ENCODE assay signal across 23 cellular contexts in the genomic region with DNA sequence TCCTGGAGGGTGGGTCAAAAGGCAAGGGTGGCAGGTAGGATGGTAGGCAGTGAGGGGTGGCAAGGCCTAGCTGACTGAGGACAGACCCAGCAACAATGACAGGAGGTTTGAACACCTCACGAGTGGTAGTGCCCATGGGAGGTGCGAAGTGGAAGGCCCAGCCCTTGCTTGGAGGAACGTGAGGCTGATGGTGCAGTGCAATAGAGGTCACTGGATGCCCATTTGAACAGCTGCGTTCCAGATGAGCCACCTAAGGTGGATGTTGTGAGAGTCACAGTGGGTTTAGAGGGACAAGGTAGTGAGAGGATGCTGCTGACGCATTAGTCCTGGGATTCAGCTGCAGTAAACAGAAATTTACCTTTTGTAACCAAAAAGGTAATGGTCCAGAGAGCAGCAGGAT. TPM values are rescaled to one million over a fixed set of nuclear protein-coding genes. Genes with fewer than 3 reads are reported as not detected.
DNase-seq lines count a peak whose midpoint lies in the region; ATAC-seq, FAIRE-seq and TF ChIP-seq lines count a peak whose summit lies in the region.
"Had no signal": no experiment of that assay in that cellular context is flagged by ENCODE, and none has a peak within 500 bp of the region (broad histone marks: within the 10 kb centered on the region; RNA-seq: fewer than 3 reads in every experiment).

No MANE protein-coding gene starts in this region.

- POLR2A ChIA-PET in GM12878 (lab: Charles Lee), result no interaction called here

- peaks cover 16 to 48% of the 10 kb centered on the region in 2 experiments for H3K36me3 ChIP-seq in GM12878 (ENCODE audit: control insufficient read depth in 2 of 2, insufficient read depth in 2 of 2, low read length in 1 of 2)

- peak; percentile 54 for DNase-seq in activated effector memory CD4-positive, alpha-beta T cell treated with anti-CD3 and anti-CD28 coated beads, Interleukin-2, amount 50 U/mL, for 16 hours
- DNase-seq in activated effector memory CD4-positive, alpha-beta T cell treated with Interleukin-2 at 50 U/mL for 16 hours, result no peak
- no peak for DNase-seq in GM12878 (ENCODE audit: low read depth, low spot score)
- DNase-seq in coronary artery (ENCODE audit: low spot score), result peak; percentile 26
- no peak for DNase-seq in stimulated activated CD4-positive, alpha-beta T cell treated with anti-CD3 and anti-CD28 coated beads, Interleukin-4, amount 100 ng/mL, for 4 hours
- DNase-seq: C1 segment of cervical spinal cord; Calu3; CD4-positive, alpha-beta memory T cell; COR-L47; DMS53; DMS79 treated with DMSO at 0.1 percent for 48 hours; GF-D8; GM23248; H7; HCEC 1CT had no signal

- H3K27ac ChIP-seq in GM12878 (ENCODE audit: control insufficient read depth, insufficient read depth) (no peak overlapping the region), coronary artery (no peak overlapping the region)
- H3K27ac ChIP-seq: GM23248 had no signal

- H2AFZ ChIP-seq in GM12878 (ENCODE audit: control insufficient read depth, low read depth, low read length), result no peak overlapping the region
- H2AFZ ChIP-seq: GM23248 had no signal

- no peak for ATAC-seq in GM12878
- no peak for ATAC-seq in GM21737 (IDR thresholded peaks at IDR 0.05; ENCODE audit: unreplicated experiment)

- H3K27me3 ChIP-seq in GM12878 (replicated peaks in 1 of 2; ENCODE audit: control insufficient read depth in 2 of 2, insufficient read depth in 2 of 2, low read length in 1 of 2), result no peaks in the 10 kb centered on the region

- intact Hi-C loops in GM12878 (cut with micrococcal nuclease; ENCODE audit: unreplicated experiment), result no loop called here

- H3K79me2 ChIP-seq in GM12878 (ENCODE audit: control insufficient read depth, insufficient read depth, low read length), result no peaks in the 10 kb centered on the region

- FAIRE-seq in GM12878 (lab: Jason Lieb, UNC), result no peak
- FAIRE-seq: GM12892, H1 had no signal

- CTCF ChIA-PET in GM12878 (lab: Yijun Ruan, JAX), result no interaction called here

- in situ Hi-C loops in GM12878 (cut with MboI), result no loop called here

- no TSS peak for BruUV-seq in GM12878 (replicated peaks; lab: Mats Ljungman, UMichigan)

- peak; percentile 42; the same call in 1 of the 2 replicates for TF ChIP-seq POLR2A in GM12878 (IDR thresholded peaks at IDR 0.05; ENCODE audit: low read depth, low read length)

- no peak for TF ChIP-seq EP300 in GM12878 (IDR thresholded peaks at IDR 0.05; ENCODE audit: borderline replicate concordance in 1 of 2, control insufficient read depth in 1 of 2, low read depth in 2 of 2, low read length in 2 of 2)

- WGBS in GM12878 (ENCODE audit: insufficient coverage, insufficient replicate concordance, low lambda C conversion rate, missing lambda C conversion rate), result 100% methylated on average over 5 of the region's 5 CpGs

- H4K20me1 ChIP-seq in GM12878 (ENCODE audit: control insufficient read depth, insufficient read depth), result no peaks in the 10 kb centered on the region

- TF ChIP-seq CTCF in GM12878 (IDR thresholded peaks at IDR 0.05 in 2 of 3, conservative IDR thresholded peaks at IDR 0.05 in 1 of 3; ENCODE audit: control insufficient read depth in 2 of 3, extremely low read depth in 1 of 3, insufficient read depth in 1 of 3, low read depth in 3 of 3, low read length in 3 of 3) (no peak), coronary artery (IDR thresholded peaks at IDR 0.05) (no peak)

- no peak overlapping the region for H3K4me3 ChIP-seq in GM12878
- no peak overlapping the region for H3K4me3 ChIP-seq in coronary artery
- H3K4me3 ChIP-seq: GM23248 had no signal

- SMC1A ChIA-PET in GM12878 (lab: Charles Lee; ENCODE audit: uncharacterized antibody, unreplicated experiment), result no interaction called here

- H3K4me2 ChIP-seq in GM12878 (ENCODE audit: control insufficient read depth, insufficient read depth), result no peak overlapping the region

- no peaks in the 10 kb centered on the region for H3K9me3 ChIP-seq in GM12878 (replicated peaks; ENCODE audit: control insufficient read depth, insufficient read depth, low read length)

- H3K9ac ChIP-seq in GM12878 (ENCODE audit: control insufficient read depth, insufficient read depth, low read length), result no peak overlapping the region
- H3K9ac ChIP-seq: GM23248 had no signal

- TF ChIP-seq RAD21 in GM12878 (IDR thresholded peaks at IDR 0.05; ENCODE audit: insufficient read depth, low read depth, low read length), result no peak

- H3K4me1 ChIP-seq in GM12878 (ENCODE audit: control insufficient read depth, insufficient read depth, low read length), result no peaks in the 10 kb centered on the region

- RAD21 ChIA-PET in GM12878 (lab: Charles Lee; ENCODE audit: unreplicated experiment), result no interaction called here

TF ChIP-seq in GM12878, 131 proteins besides CTCF, POLR2A, EP300 and RAD21 (continues in another document):
- no peak for TF ChIP-seq RUNX3 (IDR thresholded peaks at IDR 0.05; ENCODE audit: low read length)

RNA-seq across cellular contexts. Expression of a gene that starts 15.6 kb away (rescaled TPM):
- 0.48 TPM in 1 of 2 replicates, not detected in the other for total RNA-seq in GM12878 (2013; cell fraction: nucleolus; rRNA removed)
- not detected in 2 replicates for total RNA-seq in GM12878 (2014; rRNA removed)
- not detected in 2 replicates for total RNA-seq in GM12878 (2014; rRNA removed; fragmentation: Illumina TruSeq; extraction: Trizol)
- total RNA-seq in GM12878 (2021), result not detected in 2 replicates
- polyA plus RNA-seq in GM12878 (2011; ENCODE audit: low read depth), result not detected
- 0.06 and 0.07 TPM in 2 replicates for polyA plus RNA-seq in GM12878 (2011; rRNA removed)
- polyA plus RNA-seq in GM12878 (2011; cell fraction: cytosol; rRNA removed), result 0.03 TPM in 1 of 2 replicates, not detected in the other
- 0.38 and 1.1 TPM in 2 replicates for polyA plus RNA-seq in GM12878 (2011; cell fraction: nucleus; rRNA removed)
- 0.28 and 0.65 TPM in 2 replicates for polyA plus RNA-seq in GM12878 (2012)
- polyA plus RNA-seq in GM12878 (2014; fragmentation: Illumina TruSeq; extraction: Trizol), result not detected in 2 replicates
- not detected for polyA plus RNA-seq in GM12878 (2014; fragmentation: Nextera tagmentation; extraction: Ambion mirVana)
- polyA plus RNA-seq in GM12878 (2014; rRNA removed), result not detected in 2 replicates
- polyA plus RNA-seq in GM12878 (2016; fragmentation: Nextera tagmentation; extraction: Ambion mirVana), result not detected
- polyA minus RNA-seq in GM12878 (2011; rRNA and poly(A)+ RNA removed), result not detected in 2 replicates
- polyA minus RNA-seq in GM12878 (2011; cell fraction: cytosol; rRNA and poly(A)+ RNA removed), result not detected in 2 replicates
- 0.36 TPM in 1 of 2 replicates, not detected in the other for polyA minus RNA-seq in GM12878 (2011; cell fraction: nucleus; rRNA and poly(A)+ RNA removed)
- total RNA-seq: A673; CD4-positive, alpha-beta memory T cell; G401 had no signal
- polyA plus RNA-seq: CD4-positive, alpha-beta memory T cell had no signal

RNA-seq across cellular contexts. Expression of a gene that starts 34.0 kb away (rescaled TPM):
- total RNA-seq in GM12878 (2013; cell fraction: nucleolus; rRNA removed), result 0.48 TPM in 1 of 2 replicates, not detected in the other
- not detected in 2 replicates for total RNA-seq in GM12878 (2014; rRNA removed)
- total RNA-seq in GM12878 (2014; rRNA removed; fragmentation: Illumina TruSeq; extraction: Trizol), result not detected in 2 replicates
- total RNA-seq in GM12878 (2021), result not detected in 2 replicates
- not detected for polyA plus RNA-seq in GM12878 (2011; ENCODE audit: low read depth)
- 0.04 and 0.10 TPM in 2 replicates for polyA plus RNA-seq in GM12878 (2011; rRNA removed)
- 0.03 and 0.06 TPM in 2 replicates for polyA plus RNA-seq in GM12878 (2011; cell fraction: cytosol; rRNA removed)
- 0.07 TPM in 1 of 2 replicates, not detected in the other for polyA plus RNA-seq in GM12878 (2011; cell fraction: nucleus; rRNA removed)
- not detected in 2 replicates for polyA plus RNA-seq in GM12878 (2012)
- polyA plus RNA-seq in GM12878 (2014; fragmentation: Illumina TruSeq; extraction: Trizol), result 0.04 TPM in 1 of 2 replicates, not detected in the other
- not detected for polyA plus RNA-seq in GM12878 (2014; fragmentation: Nextera tagmentation; extraction: Ambion mirVana)
- polyA plus RNA-seq in GM12878 (2014; rRNA removed), result 0.08 TPM in 1 of 2 replicates, not detected in the other
- not detected for polyA plus RNA-seq in GM12878 (2016; fragmentation: Nextera tagmentation; extraction: Ambion mirVana)
- not detected in 2 replicates for polyA minus RNA-seq in GM12878 (2011; rRNA and poly(A)+ RNA removed)
- not detected in 2 replicates for polyA minus RNA-seq in GM12878 (2011; cell fraction: cytosol; rRNA and poly(A)+ RNA removed)
- polyA minus RNA-seq in GM12878 (2011; cell fraction: nucleus; rRNA and poly(A)+ RNA removed), result not detected in 2 replicates
- total RNA-seq: A172, A673, Calu3, Daoy, G401, GM23248, H1, H7 had no signal
- polyA plus RNA-seq: BJ, GM23248 had no signal

RNA-seq across cellular contexts. Expression of a gene that starts 50.8 kb away (rescaled TPM):
- 68.6 and 72.2 TPM in 2 replicates for total RNA-seq in GM12878 (2013; cell fraction: nucleolus; rRNA removed)
- total RNA-seq in GM12878 (2014; rRNA removed), result 30.2 and 32.9 TPM in 2 replicates
- 35.2 and 35.8 TPM in 2 replicates for total RNA-seq in GM12878 (2014; rRNA removed; fragmentation: Illumina TruSeq; extraction: Trizol)
- total RNA-seq in GM12878 (2021), result 156 and 167 TPM in 2 replicates
- 60.4 TPM for polyA plus RNA-seq in GM12878 (2011; ENCODE audit: low read depth)
- polyA plus RNA-seq in GM12878 (2011; rRNA removed), result 29.3 and 45.9 TPM in 2 replicates
- 46.6 and 163 TPM in 2 replicates for polyA plus RNA-seq in GM12878 (2011; cell fraction: cytosol; rRNA removed)
- 76.8 and 77.5 TPM in 2 replicates for polyA plus RNA-seq in GM12878 (2011; cell fraction: nucleus; rRNA removed)
- polyA plus RNA-seq in GM12878 (2012), result 96.7 and 104 TPM in 2 replicates
- 68.1 and 171 TPM in 2 replicates for polyA plus RNA-seq in GM12878 (2014; fragmentation: Illumina TruSeq; extraction: Trizol)
- 10 to 100 TPM; 14.2 to 14.4 TPM for polyA plus RNA-seq in GM12878 (2014; fragmentation: Nextera tagmentation; extraction: Ambion mirVana)
- polyA plus RNA-seq in GM12878 (2014; rRNA removed), result 27.3 and 35.1 TPM in 2 replicates
- 100 to 1,000 TPM; 159 to 173 TPM for polyA plus RNA-seq in GM12878 (2016; fragmentation: Nextera tagmentation; extraction: Ambion mirVana)
- polyA minus RNA-seq in GM12878 (2011; rRNA and poly(A)+ RNA removed), result 45.8 and 52.1 TPM in 2 replicates
- polyA minus RNA-seq in GM12878 (2011; cell fraction: cytosol; rRNA and poly(A)+ RNA removed), result 21.9 and 37.1 TPM in 2 replicates
- polyA minus RNA-seq in GM12878 (2011; cell fraction: nucleus; rRNA and poly(A)+ RNA removed), result 18.9 and 34.3 TPM in 2 replicates

RNA-seq across cellular contexts. Expression of a gene that starts 56.6 kb away (rescaled TPM):
- total RNA-seq in GM12878 (2013; cell fraction: nucleolus; rRNA removed), result 0.35 TPM in 1 of 2 replicates, not detected in the other
- total RNA-seq in GM12878 (2014; rRNA removed) (not detected in 2 replicates), GM12878 (2014; rRNA removed; fragmentation: Illumina TruSeq; extraction: Trizol) (not detected in 2 replicates), GM12878 (2021) (not detected in 2 replicates)
- not detected for polyA plus RNA-seq in GM12878 (2011; ENCODE audit: low read depth)
- polyA plus RNA-seq in GM12878 (2011; rRNA removed) (not detected in 2 replicates), GM12878 (2014; fragmentation: Illumina TruSeq; extraction: Trizol) (0.14 TPM in 1 of 2 replicates, not detected in the other), GM12878 (2014; fragmentation: Nextera tagmentation; extraction: Ambion mirVana) (not detected), GM12878 (2014; rRNA removed) (not detected in 2 replicates), GM12878 (2016; fragmentation: Nextera tagmentation; extraction: Ambion mirVana) (not detected)
- not detected in 2 replicates for polyA plus RNA-seq in GM12878 (2011; cell fraction: cytosol; rRNA removed)
- polyA plus RNA-seq in GM12878 (2011; cell fraction: nucleus; rRNA removed), result not detected in 2 replicates
- polyA plus RNA-seq in GM12878 (2012), result not detected in 2 replicates
- not detected in 2 replicates for polyA minus RNA-seq in GM12878 (2011; rRNA and poly(A)+ RNA removed)
- not detected in 2 replicates for polyA minus RNA-seq in GM12878 (2011; cell fraction: cytosol; rRNA and poly(A)+ RNA removed)
- not detected in 2 replicates for polyA minus RNA-seq in GM12878 (2011; cell fraction: nucleus; rRNA and poly(A)+ RNA removed)
- total RNA-seq: A673, Calu3, G401, GM23248, H7 had no signal
- polyA plus RNA-seq: CD4-positive, alpha-beta memory T cell had no signal

Comparison
In these comparisons a context has a peak if more than half of its experiments do, and no peak if none do; other contexts are left out.
1. DNase-seq: peak in activated effector memory CD4-positive, alpha-beta T cell treated with anti-CD3 and anti-CD28 coated beads, Interleukin-2, amount 50 U/mL, for 16 hours (single experiment) and coronary artery (single experiment); none in activated effector memory CD4-positive, alpha-beta T cell treated with Interleukin-2 at 50 U/mL for 16 hours (single experiment), GM12878 (single experiment) and stimulated activated CD4-positive, alpha-beta T cell treated with anti-CD3 and anti-CD28 coated beads, Interleukin-4, amount 100 ng/mL, for 4 hours (0 of 2).